Comparison of ENCODE assay signal across 13 cellular contexts in the genomic region with DNA sequence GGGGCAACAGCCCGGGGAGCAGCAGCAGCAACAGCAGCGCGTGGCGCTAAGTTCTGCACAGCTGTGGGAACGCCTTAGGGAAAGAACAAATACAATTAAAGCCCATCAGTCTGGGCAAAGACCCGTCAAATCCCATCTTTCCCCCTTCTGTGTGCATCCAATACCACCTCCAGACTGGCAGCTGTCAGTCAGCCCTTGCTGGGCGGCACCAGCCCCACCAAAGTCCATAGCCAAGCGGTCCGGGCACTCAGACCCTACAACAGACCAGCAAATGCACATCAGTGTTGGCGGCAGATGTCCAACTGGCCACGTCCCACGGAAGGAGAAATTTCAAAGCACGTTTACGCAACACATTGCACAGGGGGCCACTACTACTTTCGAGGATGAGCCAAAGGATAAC. TPM values are rescaled to one million over a fixed set of nuclear protein-coding genes. Genes with fewer than 3 reads are reported as not detected.
DNase-seq lines count a peak whose midpoint lies in the region; ATAC-seq and TF ChIP-seq lines count a peak whose summit lies in the region.
"Had no signal": no experiment of that assay in that cellular context is flagged by ENCODE, and none has a peak within 500 bp of the region (broad histone marks: within the 10 kb centered on the region; RNA-seq: fewer than 3 reads in every experiment).

No MANE protein-coding gene starts in this region.

- H2AK9ac ChIP-seq in IMR-90 (replicated peaks; ENCODE audit: low read depth, low read length, poor library complexity), result no peak overlapping the region

- no peak overlapping the region for H2AK5ac ChIP-seq in IMR-90 (ENCODE audit: low read depth, low read length)

- no peaks in the 10 kb centered on the region for H3K9me3 Mint-ChIP-seq in activated CD8-positive, alpha-beta T cell treated with anti-CD3 and anti-CD28 coated beads for 36 hours
- H3K9me3 Mint-ChIP-seq in activated CD8-positive, alpha-beta T cell treated with anti-CD3 and anti-CD28 coated beads, Interleukin-2, amount 10 ng/mL, durations not matched to agents 7 days and 5 days (ENCODE audit: insufficient read depth), result no peaks in the 10 kb centered on the region
- no peaks in the 10 kb centered on the region for H3K9me3 Mint-ChIP-seq in endothelial cell (ENCODE audit: unreplicated experiment)
- H3K9me3 Mint-ChIP-seq: CD8-positive, alpha-beta memory T cell had no signal

- H3K23ac ChIP-seq in IMR-90 (ENCODE audit: low read depth, low read length), result no peak overlapping the region

- no peaks in the 10 kb centered on the region for H3K27me3 Mint-ChIP-seq in activated CD8-positive, alpha-beta T cell treated with anti-CD3 and anti-CD28 coated beads for 36 hours
- no peaks in the 10 kb centered on the region for H3K27me3 Mint-ChIP-seq in activated CD8-positive, alpha-beta T cell treated with anti-CD3 and anti-CD28 coated beads, Interleukin-2, amount 10 ng/mL, durations not matched to agents 7 days and 5 days (ENCODE audit: low read depth)
- no peaks in the 10 kb centered on the region for H3K27me3 Mint-ChIP-seq in endothelial cell (ENCODE audit: unreplicated experiment)
- H3K27me3 Mint-ChIP-seq: CD8-positive, alpha-beta memory T cell had no signal

- peaks cover 34% of the 10 kb centered on the region for H4K20me1 ChIP-seq in IMR-90 (ENCODE audit: insufficient read depth, low read length)

- peaks cover 24 to 54% of the 10 kb centered on the region in 2 experiments for H3K79me1 ChIP-seq in IMR-90 (ENCODE audit: low read depth in 1 of 2, low read length in 2 of 2)

- H3K27ac Mint-ChIP-seq in activated CD8-positive, alpha-beta T cell treated with anti-CD3 and anti-CD28 coated beads for 36 hours, result peak overlapping the region; percentile 9
- H3K27ac Mint-ChIP-seq in activated CD8-positive, alpha-beta T cell treated with anti-CD3 and anti-CD28 coated beads, Interleukin-2, amount 10 ng/mL, durations not matched to agents 7 days and 5 days, result no peak overlapping the region
- H3K27ac Mint-ChIP-seq in endothelial cell (ENCODE audit: unreplicated experiment), result peak overlapping the region; percentile 57

- H2BK20ac ChIP-seq in IMR-90 (ENCODE audit: low read depth, low read length), result no peak overlapping the region

- DNase-seq in activated CD8-positive, alpha-beta T cell treated with anti-CD3 and anti-CD28 coated beads for 36 hours, result no peak
- DNase-seq in activated CD8-positive, alpha-beta T cell treated with anti-CD3 and anti-CD28 coated beads, Interleukin-2, amount 10 ng/mL, durations not matched to agents 7 days and 5 days, result no peak
- DNase-seq in IMR-90 (no peak), WERI-Rb-1 (no peak), endothelial cell (ENCODE audit: low spot score) (no peak), tibial artery (no peak), posterior vena cava (ENCODE audit: low spot score) (no peak)
- DNase-seq: CD8-positive, alpha-beta memory T cell; DMS53; GF-D8 had no signal

- H3K14ac ChIP-seq in IMR-90 (replicated peaks; ENCODE audit: low read depth, low read length), result no peak overlapping the region

- H3K9me1 ChIP-seq in IMR-90 (ENCODE audit: insufficient read depth, low read length), result no peaks in the 10 kb centered on the region; the same call in 1 of the 2 replicates

- H4K91ac ChIP-seq in IMR-90 (ENCODE audit: insufficient read depth, low read depth, low read length), result no peak overlapping the region

- no peak overlapping the region for H2BK5ac ChIP-seq in IMR-90 (ENCODE audit: low read depth, low read length, poor library complexity, severe bottlenecking)

- CTCF ChIA-PET in activated CD8-positive, alpha-beta T cell treated with anti-CD3 and anti-CD28 coated beads for 36 hours (lab: Charles Lee), result interaction anchor here (1.0 to 1.5 kb wide), 3 partner anchors 12 to 42 kb away, joined by 3 to 5 read pairs (median 4); no protein-coding TSS in a partner anchor
- CTCF ChIA-PET in activated CD8-positive, alpha-beta T cell treated with anti-CD3 and anti-CD28 coated beads, Interleukin-2, amount 10 ng/mL, durations not matched to agents 7 days and 5 days (lab: Charles Lee), result interaction anchor here (1.0 kb wide), 1 partner anchor 9 kb away, joined by 3 read pairs; no protein-coding TSS in a partner anchor
- CTCF ChIA-PET in IMR-90 (lab: Yijun Ruan, JAX), result no interaction called here

- in situ Hi-C loops in IMR-90 (cut with MboI; ENCODE audit: low sequenced_read_pairs), result no loop called here

- no peak overlapping the region for H3K4me2 ChIP-seq in IMR-90 (ENCODE audit: low read depth, low read length)

- H3K27me3 ChIP-seq in IMR-90 (ENCODE audit: control insufficient read depth, insufficient read depth, low read length) (no peaks in the 10 kb centered on the region), WERI-Rb-1 (ENCODE audit: insufficient read depth, low read depth, severe bottlenecking) (no peaks in the 10 kb centered on the region), tibial artery (no peaks in the 10 kb centered on the region)

- no peak overlapping the region for H3K4me3 ChIP-seq in IMR-90 (ENCODE audit: insufficient read depth, low read depth, low read length)
- H3K4me3 ChIP-seq in WERI-Rb-1 (ENCODE audit: low read depth, low read length), result no peak overlapping the region
- H3K4me3 ChIP-seq in tibial artery, result no peak overlapping the region

- H4K5ac ChIP-seq in IMR-90 (ENCODE audit: low read depth, low read length), result no peak overlapping the region

- peaks cover 10% of the 10 kb centered on the region for H3K4me1 Mint-ChIP-seq in activated CD8-positive, alpha-beta T cell treated with anti-CD3 and anti-CD28 coated beads for 36 hours (ENCODE audit: low read depth)
- H3K4me1 Mint-ChIP-seq in activated CD8-positive, alpha-beta T cell treated with anti-CD3 and anti-CD28 coated beads, Interleukin-2, amount 10 ng/mL, durations not matched to agents 7 days and 5 days (ENCODE audit: low read depth), result peaks cover 17% of the 10 kb centered on the region
- no peaks in the 10 kb centered on the region for H3K4me1 Mint-ChIP-seq in endothelial cell (ENCODE audit: unreplicated experiment)

- intact Hi-C loops in activated CD8-positive, alpha-beta T cell treated with anti-CD3 and anti-CD28 coated beads for 36 hours (cut with micrococcal nuclease), result no loop called here
- intact Hi-C loops in IMR-90 (cut with micrococcal nuclease) (no loop called here), tibial artery (cut with DNase I; ENCODE audit: low total_unique reads) (no loop called here), posterior vena cava (cut with DNase I) (no loop called here)

- no peak overlapping the region for H2AFZ ChIP-seq in IMR-90 (replicated peaks; ENCODE audit: low read length, poor library complexity)

- ATAC-seq in activated CD8-positive, alpha-beta T cell treated with anti-CD3 and anti-CD28 coated beads for 36 hours, result no peak
- no peak for ATAC-seq in activated CD8-positive, alpha-beta T cell treated with anti-CD3 and anti-CD28 coated beads, Interleukin-2, amount 10 ng/mL, durations not matched to agents 7 days and 5 days
- no peak for ATAC-seq in IMR-90 (ENCODE audit: low read depth)
- ATAC-seq in SK-N-SH treated with all-trans-retinoic acid at 6 μM for 48 hours, result no peak
- ATAC-seq: HCT116 had no signal

- no peak for TF ChIP-seq RAD21 in IMR-90 (IDR thresholded peaks at IDR 0.05; ENCODE audit: low read length)

- no peak overlapping the region for H2BK120ac ChIP-seq in IMR-90 (ENCODE audit: low read depth, low read length)

- no peaks in the 10 kb centered on the region for H3K9me3 ChIP-seq in IMR-90 (ENCODE audit: control insufficient read depth, insufficient read depth, low read length)
- no peaks in the 10 kb centered on the region for H3K9me3 ChIP-seq in WERI-Rb-1 (ENCODE audit: severe bottlenecking)
- no peaks in the 10 kb centered on the region for H3K9me3 ChIP-seq in tibial artery

- H3K4me1 ChIP-seq in IMR-90 (ENCODE audit: control insufficient read depth, insufficient read depth, low read length), result no peaks in the 10 kb centered on the region
- H3K4me1 ChIP-seq in tibial artery, result peaks cover 0 to 2% (median under 1%) of the 10 kb centered on the region in 4 donors

- H3K27ac ChIP-seq in IMR-90 (ENCODE audit: insufficient read depth, low read length) (no peak overlapping the region), WERI-Rb-1 (peak overlapping the region; percentile 41; the same call in 1 of the 2 replicates), tibial artery (no peak overlapping the region)
- H3K27ac ChIP-seq: 22Rv1 had no signal

- no peak overlapping the region for H4K8ac ChIP-seq in IMR-90 (ENCODE audit: low read depth in 2 of 2, low read length in 2 of 2)

- TF ChIP-seq CTCF in activated CD8-positive, alpha-beta T cell treated with anti-CD3 and anti-CD28 coated beads for 36 hours (IDR thresholded peaks at IDR 0.05), result no peak
- TF ChIP-seq CTCF in IMR-90 (conservative IDR thresholded peaks at IDR 0.05; ENCODE audit: low read depth, low read length) (no peak), WERI-Rb-1 (IDR thresholded peaks at IDR 0.05; ENCODE audit: low read depth, low read length) (no peak), endothelial cell (IDR thresholded peaks at IDR 0.05; ENCODE audit: unreplicated experiment) (no peak), tibial artery (IDR thresholded peaks at IDR 0.05) (no peak)

- POLR2A ChIA-PET in activated CD8-positive, alpha-beta T cell treated with anti-CD3 and anti-CD28 coated beads for 36 hours (lab: Charles Lee), result interaction anchor here (2.0 to 7.8 kb wide), 2 partner anchors 8 to 11 kb away, joined by 5 to 86 read pairs; partner anchors contain the start of gene PABPC4
- POLR2A ChIA-PET in activated CD8-positive, alpha-beta T cell treated with anti-CD3 and anti-CD28 coated beads, Interleukin-2, amount 10 ng/mL, durations not matched to agents 7 days and 5 days (lab: Charles Lee), result interaction anchor here (1.8 kb wide), 1 partner anchor 12 kb away, joined by 7 read pairs; no protein-coding TSS in a partner anchor
- POLR2A ChIA-PET in IMR-90 (lab: Charles Lee; ENCODE audit: unreplicated experiment), result no interaction called here

- WGBS in IMR-90 (ENCODE audit: extremely low coverage in 2 of 2, insufficient read length in 1 of 2), 2 experiments, result 92% methylated on average over 5 of the region's 15 CpGs; no CpG with 5 or more reads in 1 of the 2 experiments

- no peak overlapping the region for H2BK15ac ChIP-seq in IMR-90 (ENCODE audit: low read depth, low read length)

- TF ChIP-seq POLR2A in IMR-90 (IDR thresholded peaks at IDR 0.05; ENCODE audit: low read depth, low read length), result no peak

- H3K4me3 Mint-ChIP-seq in activated CD8-positive, alpha-beta T cell treated with anti-CD3 and anti-CD28 coated beads for 36 hours, result no peak overlapping the region
- no peak overlapping the region for H3K4me3 Mint-ChIP-seq in activated CD8-positive, alpha-beta T cell treated with anti-CD3 and anti-CD28 coated beads, Interleukin-2, amount 10 ng/mL, durations not matched to agents 7 days and 5 days
- peak overlapping the region; percentile 42 for H3K4me3 Mint-ChIP-seq in endothelial cell (ENCODE audit: unreplicated experiment)
- H3K4me3 Mint-ChIP-seq: CD8-positive, alpha-beta memory T cell had no signal

- H3K4ac ChIP-seq in IMR-90 (ENCODE audit: low read depth, low read length), result no peak overlapping the region

- H3K36me3 Mint-ChIP-seq in activated CD8-positive, alpha-beta T cell treated with anti-CD3 and anti-CD28 coated beads for 36 hours (ENCODE audit: low read depth), result peaks cover 91% of the 10 kb centered on the region
- peaks cover 90% of the 10 kb centered on the region for H3K36me3 Mint-ChIP-seq in activated CD8-positive, alpha-beta T cell treated with anti-CD3 and anti-CD28 coated beads, Interleukin-2, amount 10 ng/mL, durations not matched to agents 7 days and 5 days (ENCODE audit: low read depth)
- peaks cover 65% of the 10 kb centered on the region for H3K36me3 Mint-ChIP-seq in endothelial cell (ENCODE audit: low read depth, unreplicated experiment)

- H3K9ac ChIP-seq in IMR-90 (ENCODE audit: low read depth, low read length), result no peak overlapping the region

- no TSS peak for BruUV-seq in IMR-90 (replicated peaks; lab: Mats Ljungman, UMichigan)

- H3K36me3 ChIP-seq in IMR-90 (ENCODE audit: control insufficient read depth, insufficient read depth, low read length) (peaks cover 68% of the 10 kb centered on the region), WERI-Rb-1 (peaks cover 99% of the 10 kb centered on the region), tibial artery (peaks cover 85 to 93% (median 88%) of the 10 kb centered on the region in 3 donors)

- H3K56ac ChIP-seq in IMR-90 (ENCODE audit: extremely low read depth, insufficient read depth, low read length), result no peak overlapping the region

- dilution Hi-C loops in IMR-90 (cut with HindIII; ENCODE audit: low sequenced_read_pairs, unreplicated experiment), result no loop called here

- no peak overlapping the region for H3K18ac ChIP-seq in IMR-90 (ENCODE audit: low read depth, low read length)

RNA-seq across cellular contexts. Expression of gene PABPC4, which starts 12.9 kb away (rescaled TPM):
- 100 to 1,000 TPM; 365 to 372 TPM for total RNA-seq in activated CD8-positive, alpha-beta T cell treated with anti-CD3 and anti-CD28 coated beads for 36 hours
- 100 to 1,000 TPM; 199 to 207 TPM for total RNA-seq in activated CD8-positive, alpha-beta T cell treated with anti-CD3 and anti-CD28 coated beads, Interleukin-2, amount 10 ng/mL, durations not matched to agents 7 days and 5 days
- total RNA-seq in IMR-90 (2012; rRNA removed) (74.9 and 78.6 TPM in 2 replicates), endothelial cell (ENCODE audit: unreplicated experiment) (254 TPM), posterior vena cava (100 to 1,000 TPM; 156 to 198 TPM)
- 90.3 and 108 TPM in 2 replicates for polyA plus RNA-seq in IMR-90 (2012; rRNA removed)
- polyA plus RNA-seq in IMR-90 (2012; cell fraction: cytosol; rRNA removed), result 85.8 and 94.9 TPM in 2 replicates
- 274 and 320 TPM in 2 replicates for polyA plus RNA-seq in IMR-90 (2012; cell fraction: nucleus; rRNA removed; ENCODE audit: low replicate concordance)
